1 cellular context compared by ENCODE assay signal in genomic region chr20:53769041-53769440, GRCh38.
TF ChIP-seq lines count a peak whose summit lies in the region.

No MANE protein-coding gene starts in this region.

TF ChIP-seq in HepG2, 621 proteins besides CTCF, POLR2A, EP300 and RAD21 (continued from another document and continues in another):
- TF ChIP-seq, protein P1, sequence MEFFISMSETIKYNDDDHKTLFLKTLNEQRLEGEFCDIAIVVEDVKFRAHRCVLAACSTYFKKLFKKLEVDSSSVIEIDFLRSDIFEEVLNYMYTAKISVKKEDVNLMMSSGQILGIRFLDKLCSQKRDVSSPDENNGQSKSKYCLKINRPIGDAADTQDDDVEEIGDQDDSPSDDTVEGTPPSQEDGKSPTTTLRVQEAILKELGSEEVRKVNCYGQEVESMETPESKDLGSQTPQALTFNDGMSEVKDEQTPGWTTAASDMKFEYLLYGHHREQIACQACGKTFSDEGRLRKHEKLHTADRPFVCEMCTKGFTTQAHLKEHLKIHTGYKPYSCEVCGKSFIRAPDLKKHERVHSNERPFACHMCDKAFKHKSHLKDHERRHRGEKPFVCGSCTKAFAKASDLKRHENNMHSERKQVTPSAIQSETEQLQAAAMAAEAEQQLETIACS (CRISPR knock-in tag; IDR thresholded peaks at IDR 0.05): no peak
- no peak for TF ChIP-seq LCORL (IDR thresholded peaks at IDR 0.05)
- peak; percentile 48; the same call in 1 of the 2 replicates for TF ChIP-seq LCORL (CRISPR knock-in tag; IDR thresholded peaks at IDR 0.05)
- TF ChIP-seq TP53 (CRISPR knock-in tag; conservative IDR thresholded peaks at IDR 0.05): no peak
- TF ChIP-seq ZNF678 (CRISPR knock-in tag; IDR thresholded peaks at IDR 0.05): no peak
- no peak for TF ChIP-seq ZBTB2 (CRISPR knock-in tag; IDR thresholded peaks at IDR 0.05; ENCODE audit: low read depth)
- TF ChIP-seq BORCS8-MEF2B (CRISPR knock-in tag; IDR thresholded peaks at IDR 0.05): no peak
- peak; percentile 24; the same call in 1 of the 2 replicates for TF ChIP-seq TARDBP (CRISPR knock-in tag; IDR thresholded peaks at IDR 0.05)
- peak; percentile 81 for TF ChIP-seq ZBTB7B (CRISPR knock-in tag; IDR thresholded peaks at IDR 0.05)
- TF ChIP-seq PHF21A (CRISPR knock-in tag; IDR thresholded peaks at IDR 0.05): peak; percentile 65
- no peak for TF ChIP-seq GLI4 (CRISPR knock-in tag; IDR thresholded peaks at IDR 0.05; ENCODE audit: borderline replicate concordance)
- no peak for TF ChIP-seq XRCC5 (optimal IDR thresholded peaks at IDR 0.05; ENCODE audit: low read length)
- TF ChIP-seq ERF (CRISPR knock-in tag; IDR thresholded peaks at IDR 0.05): no peak
- no peak for TF ChIP-seq ZFX (CRISPR knock-in tag; IDR thresholded peaks at IDR 0.05; ENCODE audit: low read depth)
- no peak for TF ChIP-seq YEATS2 (CRISPR knock-in tag; IDR thresholded peaks at IDR 0.05; ENCODE audit: borderline replicate concordance)
- no peak for TF ChIP-seq ZNF30 (CRISPR knock-in tag; IDR thresholded peaks at IDR 0.05)
- no peak for TF ChIP-seq KDM5A (IDR thresholded peaks at IDR 0.05; ENCODE audit: borderline replicate concordance, low read length)
- no peak for TF ChIP-seq ZNF775 (CRISPR knock-in tag; IDR thresholded peaks at IDR 0.05; ENCODE audit: borderline replicate concordance)
- TF ChIP-seq, protein P2, sequence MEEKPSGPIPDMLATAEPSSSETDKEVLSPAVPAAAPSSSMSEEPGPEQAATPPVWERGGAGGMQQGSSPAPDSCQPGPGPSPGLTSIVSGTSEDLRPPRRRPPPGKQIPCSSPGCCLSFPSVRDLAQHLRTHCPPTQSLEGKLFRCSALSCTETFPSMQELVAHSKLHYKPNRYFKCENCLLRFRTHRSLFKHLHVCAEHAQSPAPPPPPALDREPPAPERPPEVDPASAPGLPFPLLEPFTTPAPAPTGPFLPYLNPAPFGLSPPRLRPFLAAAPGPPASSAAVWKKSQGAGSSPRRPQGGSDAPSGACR (CRISPR knock-in tag; IDR thresholded peaks at IDR 0.05): no peak
- TF ChIP-seq CAMTA2 (CRISPR knock-in tag; IDR thresholded peaks at IDR 0.05; ENCODE audit: borderline replicate concordance): no peak
- no peak for TF ChIP-seq ZNF274 (CRISPR knock-in tag; IDR thresholded peaks at IDR 0.05)
- TF ChIP-seq RBM39 (IDR thresholded peaks at IDR 0.05; ENCODE audit: low read depth, low read length, poor library complexity, severe bottlenecking): no peak
- 0 out of 2 replicates have a peak, but pooled peaks have one; percentile 31 for TF ChIP-seq ZNF652 (CRISPR knock-in tag; IDR thresholded peaks at IDR 0.05; ENCODE audit: borderline replicate concordance, low read depth)
- TF ChIP-seq PRDM15 (CRISPR knock-in tag; IDR thresholded peaks at IDR 0.05): peak; percentile 52; the same call in 1 of the 2 replicates
- no peak for TF ChIP-seq HES4 (CRISPR knock-in tag; IDR thresholded peaks at IDR 0.05; ENCODE audit: borderline replicate concordance)
- no peak for TF ChIP-seq ZNF773 (CRISPR knock-in tag; IDR thresholded peaks at IDR 0.05; ENCODE audit: borderline replicate concordance)
- TF ChIP-seq KLF9 (CRISPR knock-in tag; IDR thresholded peaks at IDR 0.05; ENCODE audit: low read depth): 0 out of 2 replicates have a peak, but pooled peaks have one; percentile 41
- no peak for TF ChIP-seq ZNF782 (CRISPR knock-in tag; IDR thresholded peaks at IDR 0.05; ENCODE audit: borderline replicate concordance)
- peak; percentile 94 for TF ChIP-seq HNF4A (CRISPR knock-in tag; IDR thresholded peaks at IDR 0.05)
- TF ChIP-seq GMEB2 (CRISPR knock-in tag; IDR thresholded peaks at IDR 0.05; ENCODE audit: low read depth): no peak; the same call in 1 of the 2 replicates
- TF ChIP-seq, protein P3, sequence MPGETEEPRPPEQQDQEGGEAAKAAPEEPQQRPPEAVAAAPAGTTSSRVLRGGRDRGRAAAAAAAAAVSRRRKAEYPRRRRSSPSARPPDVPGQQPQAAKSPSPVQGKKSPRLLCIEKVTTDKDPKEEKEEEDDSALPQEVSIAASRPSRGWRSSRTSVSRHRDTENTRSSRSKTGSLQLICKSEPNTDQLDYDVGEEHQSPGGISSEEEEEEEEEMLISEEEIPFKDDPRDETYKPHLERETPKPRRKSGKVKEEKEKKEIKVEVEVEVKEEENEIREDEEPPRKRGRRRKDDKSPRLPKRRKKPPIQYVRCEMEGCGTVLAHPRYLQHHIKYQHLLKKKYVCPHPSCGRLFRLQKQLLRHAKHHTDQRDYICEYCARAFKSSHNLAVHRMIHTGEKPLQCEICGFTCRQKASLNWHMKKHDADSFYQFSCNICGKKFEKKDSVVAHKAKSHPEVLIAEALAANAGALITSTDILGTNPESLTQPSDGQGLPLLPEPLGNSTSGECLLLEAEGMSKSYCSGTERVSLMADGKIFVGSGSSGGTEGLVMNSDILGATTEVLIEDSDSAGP (CRISPR knock-in tag; IDR thresholded peaks at IDR 0.05; ENCODE audit: borderline replicate concordance): no peak
- peak; percentile 82; the same call in 1 of the 2 replicates for TF ChIP-seq RFXANK (CRISPR knock-in tag; IDR thresholded peaks at IDR 0.05)
- no peak for TF ChIP-seq MXD4 (CRISPR knock-in tag; IDR thresholded peaks at IDR 0.05)
- TF ChIP-seq ZNF792 (CRISPR knock-in tag; IDR thresholded peaks at IDR 0.05): peak; percentile 76
- no peak for TF ChIP-seq NR3C1 (CRISPR knock-in tag; IDR thresholded peaks at IDR 0.05)
- TF ChIP-seq ELF3 (CRISPR knock-in tag; IDR thresholded peaks at IDR 0.05): 0 out of 2 replicates have a peak, but pooled peaks have one; percentile 49
- peak; percentile 89 for TF ChIP-seq NKX3-1 (CRISPR knock-in tag; IDR thresholded peaks at IDR 0.05)
- TF ChIP-seq ZNF446 (CRISPR knock-in tag; IDR thresholded peaks at IDR 0.05): no peak
- TF ChIP-seq ZNF740 (CRISPR knock-in tag; IDR thresholded peaks at IDR 0.05): no peak
- no peak for TF ChIP-seq PAX8 (CRISPR knock-in tag; IDR thresholded peaks at IDR 0.05; ENCODE audit: borderline replicate concordance)
- no peak for TF ChIP-seq NRL (CRISPR knock-in tag; IDR thresholded peaks at IDR 0.05; ENCODE audit: borderline replicate concordance)
- no peak for TF ChIP-seq ZNF296 (CRISPR knock-in tag; conservative IDR thresholded peaks at IDR 0.05)
- TF ChIP-seq RELA (CRISPR knock-in tag; IDR thresholded peaks at IDR 0.05): no peak
- no peak for TF ChIP-seq ZNF24 (IDR thresholded peaks at IDR 0.05)
- no peak for TF ChIP-seq ZNF292 (CRISPR knock-in tag; IDR thresholded peaks at IDR 0.05; ENCODE audit: borderline replicate concordance, low read depth)
- peak in 1 of 2 experiments; percentile 75; a peak in 1 of 4 replicates for TF ChIP-seq KLF16 (CRISPR knock-in tag; IDR thresholded peaks at IDR 0.05)
- TF ChIP-seq SNAPC2 (CRISPR knock-in tag; IDR thresholded peaks at IDR 0.05): no peak
- no peak for TF ChIP-seq CCAR2 (optimal IDR thresholded peaks at IDR 0.05; ENCODE audit: low read depth, low read length)
- no peak for TF ChIP-seq HIVEP1 (CRISPR knock-in tag; IDR thresholded peaks at IDR 0.05)
- peak; percentile 60; the same call in 1 of the 2 replicates for TF ChIP-seq KAT8 (CRISPR knock-in tag; IDR thresholded peaks at IDR 0.05)
- no peak for TF ChIP-seq JUND (CRISPR knock-in tag; IDR thresholded peaks at IDR 0.05)
- TF ChIP-seq, protein P4, sequence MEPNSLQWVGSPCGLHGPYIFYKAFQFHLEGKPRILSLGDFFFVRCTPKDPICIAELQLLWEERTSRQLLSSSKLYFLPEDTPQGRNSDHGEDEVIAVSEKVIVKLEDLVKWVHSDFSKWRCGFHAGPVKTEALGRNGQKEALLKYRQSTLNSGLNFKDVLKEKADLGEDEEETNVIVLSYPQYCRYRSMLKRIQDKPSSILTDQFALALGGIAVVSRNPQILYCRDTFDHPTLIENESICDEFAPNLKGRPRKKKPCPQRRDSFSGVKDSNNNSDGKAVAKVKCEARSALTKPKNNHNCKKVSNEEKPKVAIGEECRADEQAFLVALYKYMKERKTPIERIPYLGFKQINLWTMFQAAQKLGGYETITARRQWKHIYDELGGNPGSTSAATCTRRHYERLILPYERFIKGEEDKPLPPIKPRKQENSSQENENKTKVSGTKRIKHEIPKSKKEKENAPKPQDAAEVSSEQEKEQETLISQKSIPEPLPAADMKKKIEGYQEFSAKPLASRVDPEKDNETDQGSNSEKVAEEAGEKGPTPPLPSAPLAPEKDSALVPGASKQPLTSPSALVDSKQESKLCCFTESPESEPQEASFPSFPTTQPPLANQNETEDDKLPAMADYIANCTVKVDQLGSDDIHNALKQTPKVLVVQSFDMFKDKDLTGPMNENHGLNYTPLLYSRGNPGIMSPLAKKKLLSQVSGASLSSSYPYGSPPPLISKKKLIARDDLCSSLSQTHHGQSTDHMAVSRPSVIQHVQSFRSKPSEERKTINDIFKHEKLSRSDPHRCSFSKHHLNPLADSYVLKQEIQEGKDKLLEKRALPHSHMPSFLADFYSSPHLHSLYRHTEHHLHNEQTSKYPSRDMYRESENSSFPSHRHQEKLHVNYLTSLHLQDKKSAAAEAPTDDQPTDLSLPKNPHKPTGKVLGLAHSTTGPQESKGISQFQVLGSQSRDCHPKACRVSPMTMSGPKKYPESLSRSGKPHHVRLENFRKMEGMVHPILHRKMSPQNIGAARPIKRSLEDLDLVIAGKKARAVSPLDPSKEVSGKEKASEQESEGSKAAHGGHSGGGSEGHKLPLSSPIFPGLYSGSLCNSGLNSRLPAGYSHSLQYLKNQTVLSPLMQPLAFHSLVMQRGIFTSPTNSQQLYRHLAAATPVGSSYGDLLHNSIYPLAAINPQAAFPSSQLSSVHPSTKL (CRISPR knock-in tag; IDR thresholded peaks at IDR 0.05): peak; percentile 92
- TF ChIP-seq, protein P5, sequence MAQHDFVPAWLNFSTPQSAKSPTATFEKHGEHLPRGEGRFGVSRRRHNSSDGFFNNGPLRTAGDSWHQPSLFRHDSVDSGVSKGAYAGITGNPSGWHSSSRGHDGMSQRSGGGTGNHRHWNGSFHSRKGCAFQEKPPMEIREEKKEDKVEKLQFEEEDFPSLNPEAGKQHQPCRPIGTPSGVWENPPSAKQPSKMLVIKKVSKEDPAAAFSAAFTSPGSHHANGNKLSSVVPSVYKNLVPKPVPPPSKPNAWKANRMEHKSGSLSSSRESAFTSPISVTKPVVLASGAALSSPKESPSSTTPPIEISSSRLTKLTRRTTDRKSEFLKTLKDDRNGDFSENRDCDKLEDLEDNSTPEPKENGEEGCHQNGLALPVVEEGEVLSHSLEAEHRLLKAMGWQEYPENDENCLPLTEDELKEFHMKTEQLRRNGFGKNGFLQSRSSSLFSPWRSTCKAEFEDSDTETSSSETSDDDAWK (CRISPR knock-in tag; IDR thresholded peaks at IDR 0.05): no peak
- no peak for TF ChIP-seq ZNF577 (CRISPR knock-in tag; IDR thresholded peaks at IDR 0.05; ENCODE audit: borderline replicate concordance, low read depth)
- TF ChIP-seq REPIN1 (CRISPR knock-in tag; IDR thresholded peaks at IDR 0.05; ENCODE audit: borderline replicate concordance, low read depth): no peak
